Comparison of ENCODE assay signal across 25 cellular contexts in genomic region chr15:44312108-44312507, GRCh38.
"Had no signal": no experiment of that assay in that cellular context is flagged by ENCODE, and none has a peak within 500 bp of the region (broad histone marks: within the 10 kb centered on the region; RNA-seq: fewer than 3 reads in every experiment).

No MANE protein-coding gene starts in this region.

- H3K9me3 Mint-ChIP-seq: endodermal cell; natural killer cell; stimulated activated memory B cell treated with anti-CD40 and anti-IgM and Interleukin-4, amounts not matched to agents 10 μg/mL and 1 μg/mL and 100 μg/mL, for 72 hours had no signal

- H3K4me3 ChIP-seq: gastrocnemius medialis, left lung, ovary, psoas muscle, sigmoid colon, testis, tibial artery, upper lobe of left lung had no signal

- ATAC-seq: esophagus mucosa; gastrocnemius medialis; left lung; natural killer cell; psoas muscle; right cardiac atrium; stimulated activated memory B cell treated with anti-CD40 and anti-IgM and Interleukin-4, amounts not matched to agents 10 μg/mL and 1 μg/mL and 100 μg/mL, for 72 hours; stimulated activated naive CD8-positive, alpha-beta T cell treated with anti-CD3 and anti-CD28 coated beads, Interleukin-15, Interleukin-2, amounts not matched to agents 100 U/mL and 50 U/mL, for 24 hours had no signal

- H3K36me3 Mint-ChIP-seq: natural killer cell had no signal

- DNase-seq: effector CD8-positive, alpha-beta T cell; endodermal cell; foreskin fibroblast; gastrocnemius medialis; head of caudate nucleus; left lung; mesendoderm; midbrain; natural killer cell; occipital lobe; ovary; posterior cingulate gyrus; psoas muscle; right cardiac atrium; sigmoid colon; stimulated activated CD4-positive, alpha-beta T cell treated with anti-CD3 and anti-CD28 coated beads, Interleukin-2, amount 100 ng/mL, for 24 hours; stimulated activated CD4-positive, alpha-beta T cell treated with anti-CD3 and anti-CD28 coated beads, Interleukin-4, amount 100 ng/mL, for 24 hours; stimulated activated naive CD8-positive, alpha-beta T cell treated with anti-CD3 and anti-CD28 coated beads, Interleukin-15, Interleukin-2, amounts not matched to agents 100 U/mL and 50 U/mL, for 24 hours; substantia nigra; testis; tibial artery; upper lobe of left lung had no signal

- H3K27ac Mint-ChIP-seq: endodermal cell; natural killer cell; stimulated activated memory B cell treated with anti-CD40 and anti-IgM and Interleukin-4, amounts not matched to agents 10 μg/mL and 1 μg/mL and 100 μg/mL, for 72 hours had no signal

- H3K4me3 Mint-ChIP-seq: endodermal cell; natural killer cell; stimulated activated memory B cell treated with anti-CD40 and anti-IgM and Interleukin-4, amounts not matched to agents 10 μg/mL and 1 μg/mL and 100 μg/mL, for 72 hours had no signal

- H3K36me3 ChIP-seq: gastrocnemius medialis, ovary, sigmoid colon, tibial artery had no signal

- H3K27ac ChIP-seq: epithelial cell of prostate, gastrocnemius medialis, left lung, ovary, psoas muscle, sigmoid colon, testis, tibial artery, upper lobe of left lung had no signal

- H3K27me3 ChIP-seq: gastrocnemius medialis, left lung, ovary, sigmoid colon, testis, tibial artery, upper lobe of left lung had no signal

- H3K27me3 Mint-ChIP-seq: stimulated activated memory B cell treated with anti-CD40 and anti-IgM and Interleukin-4, amounts not matched to agents 10 μg/mL and 1 μg/mL and 100 μg/mL, for 72 hours had no signal

- H3K4me1 ChIP-seq: left lung had no signal

- H3K9me3 ChIP-seq: gastrocnemius medialis, left lung, ovary, psoas muscle, sigmoid colon, testis, tibial artery, upper lobe of left lung had no signal
